ENCODE assay signal across 16 cellular contexts in the genomic region with DNA sequence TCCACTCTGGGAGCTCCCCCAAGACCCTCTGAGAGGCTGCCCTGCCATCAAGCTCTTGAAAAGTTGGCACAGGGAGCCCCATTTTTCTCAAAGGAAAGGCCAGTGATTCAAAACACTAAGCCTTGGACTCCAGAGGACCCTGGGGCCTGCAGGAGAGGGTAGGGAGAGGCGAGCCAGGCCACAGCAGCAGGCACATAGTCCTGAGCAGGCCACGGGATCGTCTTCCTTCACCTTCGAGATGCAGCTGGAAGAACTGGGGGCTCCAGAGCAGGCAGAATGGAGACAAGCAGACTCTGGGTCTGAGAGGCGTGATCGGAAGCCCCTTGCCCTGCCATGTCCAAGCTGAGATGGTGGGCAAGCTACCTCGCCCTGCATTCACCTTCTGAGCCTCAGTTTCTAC.
"Had no signal": no experiment of that assay in that cellular context is flagged by ENCODE, and none has a peak within 500 bp of the region (broad histone marks: within the 10 kb centered on the region; RNA-seq: fewer than 3 reads in every experiment).

No MANE protein-coding gene starts in this region.

- H3K4me3 ChIP-seq: coronary artery, gastrocnemius medialis, right atrium auricular region, testis, vagina had no signal

- H3K4me3 Mint-ChIP-seq: activated naive CD4-positive, alpha-beta T cell treated with anti-CD3 and anti-CD28 coated beads for 36 hours; effector memory CD8-positive, alpha-beta T cell had no signal

- ATAC-seq: effector memory CD8-positive, alpha-beta T cell; gastrocnemius medialis; left ventricle myocardium superior had no signal

- DNase-seq: activated CD4-positive, alpha-beta T cell treated with anti-CD3 and anti-CD28 coated beads for 4 hours; activated naive CD4-positive, alpha-beta T cell treated with anti-CD3 and anti-CD28 coated beads for 36 hours; effector memory CD8-positive, alpha-beta T cell; kidney; small intestine; stimulated activated naive CD4-positive, alpha-beta T cell treated with Interleukin-2 at 50 U/mL for 16 hours; T-helper 9 cell had no signal

- H3K27ac ChIP-seq: epithelial cell of prostate, gastrocnemius medialis, neutrophil, right atrium auricular region, vagina, VCaP had no signal

- H3K36me3 ChIP-seq: gastrocnemius medialis, neutrophil, right atrium auricular region, vagina had no signal

- H3K27ac Mint-ChIP-seq: activated naive CD4-positive, alpha-beta T cell treated with anti-CD3 and anti-CD28 coated beads for 36 hours; effector memory CD8-positive, alpha-beta T cell had no signal

- H3K9me3 ChIP-seq: gastrocnemius medialis, neutrophil, right atrium auricular region, testis, vagina had no signal

- H3K27me3 ChIP-seq: gastrocnemius medialis, right atrium auricular region, testis, vagina had no signal

- H3K9me3 Mint-ChIP-seq: activated naive CD4-positive, alpha-beta T cell treated with anti-CD3 and anti-CD28 coated beads for 36 hours had no signal
